7 cellular contexts compared by ENCODE assay signal in genomic region chr16:569445-570254, GRCh38. TPM values are rescaled to one million over a fixed set of nuclear protein-coding genes. Genes with fewer than 3 reads are reported as not detected.
DNase-seq lines count a peak whose midpoint lies in the region; ATAC-seq, FAIRE-seq and TF ChIP-seq lines count a peak whose summit lies in the region.

Gene PIGQ, plus strand, starts transcription at chr16:569968. Its CDS starts 4,107 bp downstream, at chr16:574075.

- H3K9ac ChIP-seq in SK-N-SH, result peak within 1 kb of the TSS; percentile 83

- peak within 1 kb of the TSS; percentile 89 for H3K4me3 Mint-ChIP-seq in activated naive CD8-positive, alpha-beta T cell treated with anti-CD3 and anti-CD28 coated beads, Interleukin-2, amount 10 ng/mL, durations not matched to agents 7 days and 5 days
- peak within 1 kb of the TSS; percentile 88 for H3K4me3 Mint-ChIP-seq in glutamatergic neuron (ENCODE audit: unreplicated experiment)
- H3K4me3 Mint-ChIP-seq in osteocyte (ENCODE audit: unreplicated experiment), result peak within 1 kb of the TSS; percentile 82

- TF ChIP-seq EP300 in SK-N-SH (IDR thresholded peaks at IDR 0.05; ENCODE audit: borderline replicate concordance in 1 of 2, low read depth in 1 of 2, low read length in 1 of 2), result no peak

- H3K36me3 Mint-ChIP-seq in activated naive CD8-positive, alpha-beta T cell treated with anti-CD3 and anti-CD28 coated beads, Interleukin-2, amount 10 ng/mL, durations not matched to agents 7 days and 5 days, result no peaks in the 10 kb centered on the region
- H3K36me3 Mint-ChIP-seq in glutamatergic neuron (ENCODE audit: unreplicated experiment) (no peaks in the 10 kb centered on the region), osteocyte (ENCODE audit: unreplicated experiment) (no peaks in the 10 kb centered on the region)

- no peaks in the 10 kb centered on the region for H3K27me3 ChIP-seq in SK-N-SH (ENCODE audit: insufficient read depth)
- peaks cover 0 to 15% of the 10 kb centered on the region in 2 donors for H3K27me3 ChIP-seq in tibial artery

- peaks cover 11 to 56% of the 10 kb centered on the region in 2 experiments; a peak in 2 of 4 replicates for H3K4me1 ChIP-seq in SK-N-SH (ENCODE audit: control insufficient read depth in 1 of 2, insufficient read depth in 2 of 2, low read depth in 1 of 2, low read length in 1 of 2)
- H3K4me1 ChIP-seq in tibial artery, result peaks cover 0 to 50% (median 30%) of the 10 kb centered on the region in 4 donors

- no peaks in the 10 kb centered on the region for H4K20me1 ChIP-seq in SK-N-SH (ENCODE audit: insufficient read depth)

- H3K27ac ChIP-seq in SK-N-SH (ENCODE audit: low read depth in 2 of 2, low read length in 1 of 2) (peak within 1 kb of the TSS; percentile 59 to 90; a peak in 3 of 4 replicates), tibial artery (peak within 1 kb of the TSS; percentile 75 to 78)

- intact Hi-C loops in tibial artery (cut with DNase I; ENCODE audit: low total_unique reads), result no loop called here

- peak within 1 kb of the TSS; percentile 81; the same call in 1 of the 2 replicates for H2AFZ ChIP-seq in SK-N-SH (ENCODE audit: low read depth)

- TF ChIP-seq POLR2A in GM12892 (IDR thresholded peaks at IDR 0.05; ENCODE audit: low read depth, low read length), result no peak

- peaks cover 24% of the 10 kb centered on the region for H3K4me1 Mint-ChIP-seq in activated naive CD8-positive, alpha-beta T cell treated with anti-CD3 and anti-CD28 coated beads, Interleukin-2, amount 10 ng/mL, durations not matched to agents 7 days and 5 days
- peaks cover 16% of the 10 kb centered on the region for H3K4me1 Mint-ChIP-seq in glutamatergic neuron (ENCODE audit: low read depth, unreplicated experiment)
- H3K4me1 Mint-ChIP-seq in osteocyte (ENCODE audit: unreplicated experiment), result peaks cover 32% of the 10 kb centered on the region

- peak within 1 kb of the TSS; percentile 89 for H3K27ac Mint-ChIP-seq in activated naive CD8-positive, alpha-beta T cell treated with anti-CD3 and anti-CD28 coated beads, Interleukin-2, amount 10 ng/mL, durations not matched to agents 7 days and 5 days
- H3K27ac Mint-ChIP-seq in glutamatergic neuron (ENCODE audit: unreplicated experiment) (peak within 1 kb of the TSS; percentile 82), osteocyte (ENCODE audit: unreplicated experiment) (peak within 1 kb of the TSS; percentile 88)

- H3K36me3 ChIP-seq in SK-N-SH (replicated peaks in 1 of 2; ENCODE audit: control insufficient read depth in 1 of 2, insufficient read depth in 2 of 2, low read length in 1 of 2) (peaks cover 0 to 13% of the 10 kb centered on the region in 2 experiments), tibial artery (peaks cover 5 to 18% (median 9%) of the 10 kb centered on the region in 3 donors)

- POLR2A ChIA-PET in SK-N-SH (lab: Yijun Ruan, JAX), result interaction anchor here (1.2 kb wide), 1 partner anchor 19 kb away, joined by 3 read pairs; no protein-coding TSS in a partner anchor
- POLR2A ChIA-PET in activated naive CD8-positive, alpha-beta T cell treated with anti-CD3 and anti-CD28 coated beads, Interleukin-2, amount 10 ng/mL, durations not matched to agents 7 days and 5 days (lab: Charles Lee), result interaction anchor here (0.8 to 2.9 kb wide), 4 partner anchors 19 to 492 kb away, joined by 3 to 23 read pairs (median 5); partner anchors contain the start of genes CAPN15 and MPG

- under 1% methylated on average over 39 of the region's 87 CpGs for WGBS in SK-N-SH (ENCODE audit: low lambda C conversion rate)

- no peaks in the 10 kb centered on the region for H3K9me2 ChIP-seq in SK-N-SH

- DNase-seq in GM12892 (ENCODE audit: insufficient read length) (peak; percentile 96), SK-N-SH (peak; percentile 91), glutamatergic neuron (peak; percentile 75), osteocyte (ENCODE audit: extremely low spot score, unreplicated experiment) (no peak), tibial artery (peak; percentile 64 to 80)
- peak; percentile 83 for DNase-seq in activated naive CD8-positive, alpha-beta T cell treated with anti-CD3 and anti-CD28 coated beads, Interleukin-2, amount 10 ng/mL, durations not matched to agents 7 days and 5 days

- no peaks in the 10 kb centered on the region for H3F3A ChIP-seq in SK-N-SH (replicated peaks; ENCODE audit: insufficient read depth)

- peak; percentile 38 for FAIRE-seq in GM12892 (lab: Jason Lieb, UNC)

- peaks cover 17% of the 10 kb centered on the region for H3K79me2 ChIP-seq in SK-N-SH (ENCODE audit: insufficient read depth)

- H3K27me3 Mint-ChIP-seq in activated naive CD8-positive, alpha-beta T cell treated with anti-CD3 and anti-CD28 coated beads, Interleukin-2, amount 10 ng/mL, durations not matched to agents 7 days and 5 days, result no peaks in the 10 kb centered on the region
- H3K27me3 Mint-ChIP-seq in glutamatergic neuron (ENCODE audit: unreplicated experiment), result no peaks in the 10 kb centered on the region
- H3K27me3 Mint-ChIP-seq in osteocyte (ENCODE audit: unreplicated experiment), result no peaks in the 10 kb centered on the region

- peak within 1 kb of the TSS; percentile 97 for H3K4me2 ChIP-seq in SK-N-SH

- TF ChIP-seq CTCF in SK-N-SH (IDR thresholded peaks at IDR 0.05), result no peak
- TF ChIP-seq CTCF in glutamatergic neuron (IDR thresholded peaks at IDR 0.05; ENCODE audit: partially characterized antibody, unreplicated experiment), result no peak
- TF ChIP-seq CTCF in osteocyte (IDR thresholded peaks at IDR 0.05), result no peak
- TF ChIP-seq CTCF in tibial artery (IDR thresholded peaks at IDR 0.05), result no peak

- H3K4me3 ChIP-seq in SK-N-SH (ENCODE audit: low read depth in 2 of 2, low read length in 1 of 2) (peak within 1 kb of the TSS; percentile 93 to 99), tibial artery (peak within 1 kb of the TSS; percentile 84 to 92)

- H3K9me3 Mint-ChIP-seq in activated naive CD8-positive, alpha-beta T cell treated with anti-CD3 and anti-CD28 coated beads, Interleukin-2, amount 10 ng/mL, durations not matched to agents 7 days and 5 days, result no peaks in the 10 kb centered on the region
- peaks cover 18% of the 10 kb centered on the region for H3K9me3 Mint-ChIP-seq in glutamatergic neuron (ENCODE audit: unreplicated experiment)
- no peaks in the 10 kb centered on the region for H3K9me3 Mint-ChIP-seq in osteocyte (ENCODE audit: unreplicated experiment)

- no peak for TF ChIP-seq RAD21 in SK-N-SH (IDR thresholded peaks at IDR 0.05; ENCODE audit: low read length)

- ATAC-seq in HG03175 (IDR thresholded peaks at IDR 0.05; ENCODE audit: unreplicated experiment), result peak; percentile 44
- ATAC-seq in activated naive CD8-positive, alpha-beta T cell treated with anti-CD3 and anti-CD28 coated beads, Interleukin-2, amount 10 ng/mL, durations not matched to agents 7 days and 5 days (ENCODE audit: low read depth), result peak; percentile 72

- CTCF ChIA-PET in SK-N-SH (lab: Yijun Ruan, JAX), result interaction anchor here (2.0 kb wide), 1 partner anchor 43 kb away, joined by 5 read pairs; no protein-coding TSS in a partner anchor

- no peaks in the 10 kb centered on the region for H3K9me3 ChIP-seq in SK-N-SH
- H3K9me3 ChIP-seq in tibial artery, result no peaks in the 10 kb centered on the region

TF ChIP-seq in SK-N-SH, 30 proteins besides CTCF, POLR2A, EP300 and RAD21:
- TF ChIP-seq TAF1 (IDR thresholded peaks at IDR 0.05; ENCODE audit: borderline replicate concordance, low read depth, low read length) (peak; percentile 51; the same call in 1 of the 2 replicates), GATA2 (CRISPR knock-in tag; IDR thresholded peaks at IDR 0.05) (no peak), MXI1 (IDR thresholded peaks at IDR 0.05; ENCODE audit: low read depth, low read length) (no peak), ELF1 (IDR thresholded peaks at IDR 0.05) (no peak), FOXM1 (IDR thresholded peaks at IDR 0.05; ENCODE audit: low read depth) (no peak), RCOR1 (IDR thresholded peaks at IDR 0.05; ENCODE audit: low read length) (no peak), SMC3 (IDR thresholded peaks at IDR 0.05; ENCODE audit: low read depth, low read length) (no peak), RXRA (IDR thresholded peaks at IDR 0.05; ENCODE audit: borderline replicate concordance, low read depth) (no peak), FOXJ3 (CRISPR knock-in tag; IDR thresholded peaks at IDR 0.05) (no peak), GABPA (IDR thresholded peaks at IDR 0.05; ENCODE audit: low read depth) (peak; percentile 60; the same call in 1 of the 2 replicates), IRF3 (IDR thresholded peaks at IDR 0.05; ENCODE audit: low read depth, low read length) (no peak)

RNA-seq across cellular contexts. Expression of gene PIGQ, which starts in this region (rescaled TPM):
- 5.1 TPM for polyA plus RNA-seq in GM12892 (2012; ENCODE audit: missing spikeins)
- 38.7 and 41.0 TPM in 2 replicates for polyA plus RNA-seq in SK-N-SH (2012; rRNA removed)
- 12.1 and 22.4 TPM in 2 replicates for polyA plus RNA-seq in SK-N-SH (2012; cell fraction: cytosol; rRNA removed)
- polyA plus RNA-seq in SK-N-SH (2012; cell fraction: nucleus; rRNA removed), result 154 and 238 TPM in 2 replicates
- total RNA-seq in activated naive CD8-positive, alpha-beta T cell treated with anti-CD3 and anti-CD28 coated beads, Interleukin-2, amount 10 ng/mL, durations not matched to agents 7 days and 5 days, result 10 to 100 TPM; 46.3 to 54.3 TPM
- total RNA-seq in glutamatergic neuron (ENCODE audit: unreplicated experiment), result 85.0 TPM
- total RNA-seq in osteocyte, result 62.0 and 63.6 TPM in 2 replicates
